20 cellular contexts compared by ENCODE assay signal in genomic region chr15:50234764-50235163, GRCh38. TPM values are rescaled to one million over a fixed set of nuclear protein-coding genes. Genes with fewer than 3 reads are reported as not detected.
"Had no signal": no experiment of that assay in that cellular context is flagged by ENCODE, and none has a peak within 500 bp of the region (broad histone marks: within the 10 kb centered on the region; RNA-seq: fewer than 3 reads in every experiment).

No MANE protein-coding gene starts in this region.

- ATAC-seq: activated CD8-positive, alpha-beta memory T cell treated with anti-CD3 and anti-CD28 coated beads, Interleukin-2, amount 10 ng/mL, durations not matched to agents 7 days and 5 days; activated T-helper 17 cell treated with anti-CD3 and anti-CD28 coated beads, Interleukin-2, amount 50 U/mL, for 72 hours; body of pancreas; esophagus mucosa; lower lobe of right lung; stimulated activated naive B cell treated with anti-CD40 and anti-IgM and Interleukin-4, amounts not matched to agents 10 μg/mL and 1 μg/mL and 100 μg/mL, for 72 hours; upper lobe of right lung had no signal

- H3K4me3 ChIP-seq: body of pancreas, coronary artery, lower lobe of right lung, upper lobe of right lung had no signal

- H3K4me1 ChIP-seq: body of pancreas, lower lobe of right lung, upper lobe of right lung had no signal

- DNase-seq: activated B cell treated with CpG ODN at 0.5 μM for 24 hours; activated CD4-positive, alpha-beta memory T cell treated with anti-CD3 and anti-CD28 coated beads, Interleukin-2, amount 10 ng/mL, durations not matched to agents 7 days and 5 days; activated CD4-positive, alpha-beta T cell treated with anti-CD3 and anti-CD28 coated beads for 4 hours; activated CD8-positive, alpha-beta memory T cell treated with anti-CD3 and anti-CD28 coated beads, Interleukin-2, amount 10 ng/mL, durations not matched to agents 7 days and 5 days; activated naive CD4-positive, alpha-beta T cell treated with Interleukin-2 at 50 U/mL for 16 hours; activated naive CD8-positive, alpha-beta T cell treated with anti-CD3 and anti-CD28 coated beads, Interleukin-2, amount 10 ng/mL, durations not matched to agents 7 days and 5 days; activated T-cell treated with anti-CD3 and anti-CD28 coated beads, Interleukin-2, amount 50 U/mL, for 1 hour; body of pancreas; central memory CD4-positive, alpha-beta T cell; lower lobe of right lung; nephron progenitor cell; nucleus accumbens; stimulated activated naive B cell treated with anti-CD40 and anti-IgM and Interleukin-4, amounts not matched to agents 10 μg/mL and 1 μg/mL and 100 μg/mL, for 72 hours; T-helper 1 cell; T-helper 9 cell; upper lobe of right lung had no signal

- FAIRE-seq: endometrium had no signal

- H3K27ac ChIP-seq: body of pancreas, coronary artery, lower lobe of right lung, upper lobe of right lung had no signal

- H3K27me3 ChIP-seq: body of pancreas, upper lobe of right lung had no signal

- H3K36me3 ChIP-seq: lower lobe of right lung, upper lobe of right lung had no signal

- H3K9me3 ChIP-seq: body of pancreas, lower lobe of right lung, upper lobe of right lung had no signal

RNA-seq across cellular contexts. Expression of gene HDC, which starts 30.8 kb away (rescaled TPM):
- total RNA-seq: activated B cell treated with CpG ODN at 0.5 μM for 24 hours, body of pancreas had no signal
